Comparison of ENCODE assay signal across 18 cellular contexts in genomic region chr19:46141421-46141820, GRCh38. TPM values are rescaled to one million over a fixed set of nuclear protein-coding genes. Genes with fewer than 3 reads are reported as not detected.
DNase-seq lines count a peak whose midpoint lies in the region; ATAC-seq and TF ChIP-seq lines count a peak whose summit lies in the region.
"Had no signal": no experiment of that assay in that cellular context is flagged by ENCODE, and none has a peak within 500 bp of the region (broad histone marks: within the 10 kb centered on the region; RNA-seq: fewer than 3 reads in every experiment).

No MANE protein-coding gene starts in this region.

- peaks cover 10% of the 10 kb centered on the region for H3K27me3 Mint-ChIP-seq in WTC11 (ENCODE audit: low read depth)
- no peaks in the 10 kb centered on the region for H3K27me3 Mint-ChIP-seq in mesothelial cell of epicardium (ENCODE audit: low read depth)
- H3K27me3 Mint-ChIP-seq in progenitor cell of endocrine pancreas = peaks cover 5% of the 10 kb centered on the region
- peaks cover 13% of the 10 kb centered on the region for H3K27me3 Mint-ChIP-seq in T-helper 2 cell treated with Interferon-gamma antibody and Interleukin-4, amounts not matched to agents 5 μg/mL and 100 μg/mL, for 36 hours (ENCODE audit: low read depth)
- H3K27me3 Mint-ChIP-seq in CD4-positive, alpha-beta memory T cell = peaks cover 15 to 22% of the 10 kb centered on the region in 2 donors
- H3K27me3 Mint-ChIP-seq in stimulated activated memory B cell treated with anti-CD40 and anti-IgM and Interleukin-4, amounts not matched to agents 10 μg/mL and 1 μg/mL and 100 μg/mL, for 72 hours = peaks cover 44% of the 10 kb centered on the region

- no peak for DNase-seq in WTC11 (ENCODE audit: low spot score)
- DNase-seq in epithelial cell of esophagus (ENCODE audit: low read depth) = peak; percentile 41
- DNase-seq in mesothelial cell of epicardium (ENCODE audit: low spot score in 2 of 2, unreplicated experiment in 2 of 2) = no peak
- no peak for DNase-seq in progenitor cell of endocrine pancreas (ENCODE audit: low spot score, unreplicated experiment)
- no peak for DNase-seq in T-helper 2 cell treated with Interferon-gamma antibody and Interleukin-4, amounts not matched to agents 5 μg/mL and 100 μg/mL, for 36 hours (ENCODE audit: low spot score)
- DNase-seq in CD4-positive, alpha-beta memory T cell = no peak
- no peak for DNase-seq in cardiac septum (ENCODE audit: low spot score)
- DNase-seq: ACHN; BE2C; CD4-positive, alpha-beta T cell; DMS79; GDM1; H7 had no signal

- no peaks in the 10 kb centered on the region for H3K9me3 ChIP-seq in CD4-positive, alpha-beta memory T cell (ENCODE audit: control insufficient read depth in 1 of 2, low read length in 2 of 2)
- H3K9me3 ChIP-seq: BE2C had no signal

- H3K9me3 Mint-ChIP-seq in WTC11 = peaks cover 27% of the 10 kb centered on the region
- peaks cover 5% of the 10 kb centered on the region for H3K9me3 Mint-ChIP-seq in mesothelial cell of epicardium
- peaks cover 10% of the 10 kb centered on the region for H3K9me3 Mint-ChIP-seq in progenitor cell of endocrine pancreas (ENCODE audit: low read depth)
- H3K9me3 Mint-ChIP-seq in T-helper 2 cell treated with Interferon-gamma antibody and Interleukin-4, amounts not matched to agents 5 μg/mL and 100 μg/mL, for 36 hours = no peaks in the 10 kb centered on the region
- no peaks in the 10 kb centered on the region for H3K9me3 Mint-ChIP-seq in CD4-positive, alpha-beta memory T cell
- H3K9me3 Mint-ChIP-seq in stimulated activated memory B cell treated with anti-CD40 and anti-IgM and Interleukin-4, amounts not matched to agents 10 μg/mL and 1 μg/mL and 100 μg/mL, for 72 hours = no peaks in the 10 kb centered on the region
- H3K9me3 Mint-ChIP-seq: CD4-positive, alpha-beta T cell; GM23338 had no signal

- peaks cover 3% of the 10 kb centered on the region; the same call in 1 of the 2 replicates for H3K36me3 Mint-ChIP-seq in WTC11
- H3K36me3 Mint-ChIP-seq in mesothelial cell of epicardium = no peaks in the 10 kb centered on the region
- H3K36me3 Mint-ChIP-seq in progenitor cell of endocrine pancreas (ENCODE audit: insufficient read depth) = no peaks in the 10 kb centered on the region
- H3K36me3 Mint-ChIP-seq in T-helper 2 cell treated with Interferon-gamma antibody and Interleukin-4, amounts not matched to agents 5 μg/mL and 100 μg/mL, for 36 hours (ENCODE audit: low read depth) = no peaks in the 10 kb centered on the region
- H3K36me3 Mint-ChIP-seq in CD4-positive, alpha-beta memory T cell = no peaks in the 10 kb centered on the region
- no peaks in the 10 kb centered on the region for H3K36me3 Mint-ChIP-seq in stimulated activated memory B cell treated with anti-CD40 and anti-IgM and Interleukin-4, amounts not matched to agents 10 μg/mL and 1 μg/mL and 100 μg/mL, for 72 hours

- no peak for ATAC-seq in WTC11
- no peak for ATAC-seq in stimulated activated memory B cell treated with anti-CD40 and anti-IgM and Interleukin-4, amounts not matched to agents 10 μg/mL and 1 μg/mL and 100 μg/mL, for 72 hours
- ATAC-seq: GM23338 had no signal

- POLR2A ChIA-PET in WTC11 (lab: Charles Lee) = no interaction called here
- POLR2A ChIA-PET in CD4-positive, alpha-beta memory T cell (lab: Charles Lee; ENCODE audit: partially characterized antibody) = no interaction called here

- no peak for TF ChIP-seq CTCF in WTC11 (IDR thresholded peaks at IDR 0.05)
- no peak for TF ChIP-seq CTCF in epithelial cell of esophagus (IDR thresholded peaks at IDR 0.05; ENCODE audit: insufficient read depth, low read depth, low read length, missing control alignments)
- TF ChIP-seq CTCF in mesothelial cell of epicardium (IDR thresholded peaks at IDR 0.05; ENCODE audit: unreplicated experiment) = no peak
- TF ChIP-seq CTCF in progenitor cell of endocrine pancreas (IDR thresholded peaks at IDR 0.05; ENCODE audit: unreplicated experiment) = no peak

- H3K4me3 ChIP-seq in epithelial cell of esophagus (ENCODE audit: low read length) = no peak overlapping the region
- H3K4me3 ChIP-seq in CD4-positive, alpha-beta memory T cell (ENCODE audit: low read length in 2 of 2) = no peak overlapping the region
- H3K4me3 ChIP-seq: GM23338 had no signal

- H3K27ac Mint-ChIP-seq in WTC11 (peak overlapping the region; percentile 3), mesothelial cell of epicardium (peak overlapping the region; percentile 3), progenitor cell of endocrine pancreas (peak overlapping the region; percentile 42)
- no peak overlapping the region for H3K27ac Mint-ChIP-seq in T-helper 2 cell treated with Interferon-gamma antibody and Interleukin-4, amounts not matched to agents 5 μg/mL and 100 μg/mL, for 36 hours
- no peak overlapping the region for H3K27ac Mint-ChIP-seq in CD4-positive, alpha-beta memory T cell
- H3K27ac Mint-ChIP-seq in stimulated activated memory B cell treated with anti-CD40 and anti-IgM and Interleukin-4, amounts not matched to agents 10 μg/mL and 1 μg/mL and 100 μg/mL, for 72 hours = no peak overlapping the region
- H3K27ac Mint-ChIP-seq: CD4-positive, alpha-beta T cell; GM23338 had no signal

- no peaks in the 10 kb centered on the region for H3K27me3 ChIP-seq in CD4-positive, alpha-beta memory T cell (ENCODE audit: insufficient read depth, low read length)
- H3K27me3 ChIP-seq: BE2C had no signal

- H3K4me1 Mint-ChIP-seq in WTC11 = peaks cover 8% of the 10 kb centered on the region
- H3K4me1 Mint-ChIP-seq in mesothelial cell of epicardium = peaks cover 8% of the 10 kb centered on the region
- peaks cover 10% of the 10 kb centered on the region for H3K4me1 Mint-ChIP-seq in progenitor cell of endocrine pancreas (ENCODE audit: low read depth)
- H3K4me1 Mint-ChIP-seq in T-helper 2 cell treated with Interferon-gamma antibody and Interleukin-4, amounts not matched to agents 5 μg/mL and 100 μg/mL, for 36 hours (ENCODE audit: low read depth) = peaks cover 1% of the 10 kb centered on the region
- no peaks in the 10 kb centered on the region for H3K4me1 Mint-ChIP-seq in CD4-positive, alpha-beta memory T cell
- H3K4me1 Mint-ChIP-seq in stimulated activated memory B cell treated with anti-CD40 and anti-IgM and Interleukin-4, amounts not matched to agents 10 μg/mL and 1 μg/mL and 100 μg/mL, for 72 hours = no peaks in the 10 kb centered on the region
- H3K4me1 Mint-ChIP-seq: GM23338 had no signal

- H3K36me3 ChIP-seq in CD4-positive, alpha-beta memory T cell (ENCODE audit: insufficient read depth, low read length) = no peaks in the 10 kb centered on the region
- H3K36me3 ChIP-seq: BE2C had no signal

- no peak overlapping the region for H3K27ac ChIP-seq in CD4-positive, alpha-beta memory T cell (ENCODE audit: low read depth, low read length)
- H3K27ac ChIP-seq: C4-2B had no signal

- H3K4me1 ChIP-seq in CD4-positive, alpha-beta memory T cell (ENCODE audit: insufficient read depth, low read length) = no peaks in the 10 kb centered on the region
- H3K4me1 ChIP-seq: BE2C had no signal

- intact Hi-C loops in CD4-positive, alpha-beta memory T cell (cut with micrococcal nuclease) = no loop called here
- intact Hi-C loops in cardiac septum (cut with DNase I) = no loop called here

- CTCF ChIA-PET in WTC11 (lab: Charles Lee) = no interaction called here
- CTCF ChIA-PET in CD4-positive, alpha-beta memory T cell (lab: Charles Lee; ENCODE audit: partially characterized antibody) = no interaction called here

- H3K4me3 Mint-ChIP-seq in WTC11 (no peak overlapping the region), mesothelial cell of epicardium (no peak overlapping the region), progenitor cell of endocrine pancreas (ENCODE audit: low read depth) (no peak overlapping the region)
- H3K4me3 Mint-ChIP-seq in T-helper 2 cell treated with Interferon-gamma antibody and Interleukin-4, amounts not matched to agents 5 μg/mL and 100 μg/mL, for 36 hours = no peak overlapping the region
- no peak overlapping the region for H3K4me3 Mint-ChIP-seq in CD4-positive, alpha-beta memory T cell
- no peak overlapping the region for H3K4me3 Mint-ChIP-seq in stimulated activated memory B cell treated with anti-CD40 and anti-IgM and Interleukin-4, amounts not matched to agents 10 μg/mL and 1 μg/mL and 100 μg/mL, for 72 hours
- H3K4me3 Mint-ChIP-seq: CD4-positive, alpha-beta T cell; GM23338 had no signal

TF ChIP-seq in WTC11, 78 proteins besides CTCF, POLR2A, EP300 and RAD21 (continues in another document):
- no peak for TF ChIP-seq E2F1 (CRISPR knock-in tag; IDR thresholded peaks at IDR 0.05)
- TF ChIP-seq ZNF219 (CRISPR knock-in tag; IDR thresholded peaks at IDR 0.05; ENCODE audit: borderline replicate concordance) = no peak
- TF ChIP-seq FOXK1 (CRISPR knock-in tag; IDR thresholded peaks at IDR 0.05) = no peak
- no peak for TF ChIP-seq GTF2I (CRISPR knock-in tag; conservative IDR thresholded peaks at IDR 0.05)
- no peak for TF ChIP-seq ATF1 (CRISPR knock-in tag; IDR thresholded peaks at IDR 0.05)
- no peak for TF ChIP-seq NFE2L1 (CRISPR knock-in tag; IDR thresholded peaks at IDR 0.05)

RNA-seq across cellular contexts. Expression of gene IGFL2, which starts 6.6 kb away (rescaled TPM):
- total RNA-seq in WTC11 (2021) (not detected in 3 replicates), mesothelial cell of epicardium (2.0 to 3.7 TPM (median 3.7 TPM) in 3 replicates), progenitor cell of endocrine pancreas (not detected in 2 replicates), cardiac septum (not detected)
- under 1 TPM in 1 of 2 experiments, not detected in 1; 0.47 TPM for total RNA-seq in CD4-positive, alpha-beta memory T cell
- under 1 TPM in 1 of 2 donors, not detected in 1; 0.28 TPM for polyA plus RNA-seq in CD4-positive, alpha-beta memory T cell
- total RNA-seq: CD4-positive, alpha-beta T cell; Daoy; GM23338 had no signal
- polyA plus RNA-seq: GM23338 had no signal

RNA-seq across cellular contexts. Expression of gene IGFL3, which starts 16.9 kb away (rescaled TPM):
- total RNA-seq in WTC11 (2021) (not detected in 3 replicates), mesothelial cell of epicardium (not detected in 3 replicates), progenitor cell of endocrine pancreas (not detected in 2 replicates), cardiac septum (not detected)
- total RNA-seq in CD4-positive, alpha-beta memory T cell = not detected
- polyA plus RNA-seq in CD4-positive, alpha-beta memory T cell = not detected
- total RNA-seq: CD4-positive, alpha-beta T cell; Daoy; GM23338; H7; HT-29 had no signal
- polyA plus RNA-seq: GM23338 had no signal

Comparison
In these comparisons a context has a peak if more than half of its experiments do, and no peak if none do; other contexts are left out.
1. H3K27ac Mint-ChIP-seq: peak in WTC11 (single experiment), mesothelial cell of epicardium (single experiment) and progenitor cell of endocrine pancreas (single experiment); none in T-helper 2 cell treated with Interferon-gamma antibody and Interleukin-4, amounts not matched to agents 5 μg/mL and 100 μg/mL, for 36 hours (single experiment), CD4-positive, alpha-beta memory T cell (0 of 7) and stimulated activated memory B cell treated with anti-CD40 and anti-IgM and Interleukin-4, amounts not matched to agents 10 μg/mL and 1 μg/mL and 100 μg/mL, for 72 hours (single experiment).